ENCODE assay signal across 1 cellular context in the genomic region with DNA sequence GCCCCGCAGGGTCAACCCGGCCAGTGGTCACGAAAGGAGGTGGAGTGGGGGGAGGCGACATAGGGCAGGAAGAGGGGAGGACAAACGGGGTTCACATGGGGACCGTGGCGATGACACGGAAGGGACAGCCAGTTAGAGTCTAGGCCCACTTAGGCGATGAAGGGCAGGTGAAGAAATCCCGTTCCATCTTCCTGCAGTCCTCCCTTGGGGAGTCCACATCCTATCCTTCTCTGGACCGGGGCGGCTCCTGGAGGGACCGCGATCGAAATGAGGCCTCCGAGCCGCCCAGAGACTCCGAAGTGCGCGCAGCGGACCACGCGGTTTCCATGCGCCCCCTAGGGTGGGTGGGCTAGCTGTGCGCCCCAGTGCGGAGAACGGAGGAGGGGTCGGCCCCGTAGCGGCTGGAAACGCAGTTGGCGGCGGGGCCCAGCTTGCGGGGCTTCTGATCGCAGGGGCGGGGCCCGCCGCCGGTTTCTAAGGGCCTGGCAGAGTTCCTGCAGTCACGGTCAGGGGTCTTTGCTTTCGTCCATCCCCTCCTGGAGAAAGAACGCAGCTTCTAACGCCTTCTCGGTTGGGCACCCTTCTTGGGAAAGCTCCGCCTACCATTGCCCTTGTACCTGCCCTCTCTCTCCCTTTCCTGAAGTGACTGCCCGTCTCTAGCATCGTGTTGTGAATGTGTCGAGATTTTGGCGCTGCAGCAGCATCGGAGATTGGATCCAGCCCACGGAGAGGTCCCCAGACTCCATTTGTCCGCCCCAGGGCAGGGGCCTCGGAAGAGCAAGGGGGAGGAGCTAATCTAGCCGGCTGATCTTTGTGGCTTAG.
TF ChIP-seq lines count a peak whose summit lies in the region.

No MANE protein-coding gene starts in this region.

TF ChIP-seq in IMR-90, 13 proteins besides CTCF, POLR2A, EP300 and RAD21 (continued from another document):
- TF ChIP-seq, protein P1, sequence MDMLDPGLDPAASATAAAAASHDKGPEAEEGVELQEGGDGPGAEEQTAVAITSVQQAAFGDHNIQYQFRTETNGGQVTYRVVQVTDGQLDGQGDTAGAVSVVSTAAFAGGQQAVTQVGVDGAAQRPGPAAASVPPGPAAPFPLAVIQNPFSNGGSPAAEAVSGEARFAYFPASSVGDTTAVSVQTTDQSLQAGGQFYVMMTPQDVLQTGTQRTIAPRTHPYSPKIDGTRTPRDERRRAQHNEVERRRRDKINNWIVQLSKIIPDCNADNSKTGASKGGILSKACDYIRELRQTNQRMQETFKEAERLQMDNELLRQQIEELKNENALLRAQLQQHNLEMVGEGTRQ (IDR thresholded peaks at IDR 0.05; ENCODE audit: low read depth, low read length), result no peak
- no peak for TF ChIP-seq MAFK (IDR thresholded peaks at IDR 0.05; ENCODE audit: low read depth, low read length)
- TF ChIP-seq MXI1 (IDR thresholded peaks at IDR 0.05; ENCODE audit: borderline replicate concordance, low read depth, low read length), result no peak; the same call in 1 of the 2 replicates
- TF ChIP-seq, protein P2, sequence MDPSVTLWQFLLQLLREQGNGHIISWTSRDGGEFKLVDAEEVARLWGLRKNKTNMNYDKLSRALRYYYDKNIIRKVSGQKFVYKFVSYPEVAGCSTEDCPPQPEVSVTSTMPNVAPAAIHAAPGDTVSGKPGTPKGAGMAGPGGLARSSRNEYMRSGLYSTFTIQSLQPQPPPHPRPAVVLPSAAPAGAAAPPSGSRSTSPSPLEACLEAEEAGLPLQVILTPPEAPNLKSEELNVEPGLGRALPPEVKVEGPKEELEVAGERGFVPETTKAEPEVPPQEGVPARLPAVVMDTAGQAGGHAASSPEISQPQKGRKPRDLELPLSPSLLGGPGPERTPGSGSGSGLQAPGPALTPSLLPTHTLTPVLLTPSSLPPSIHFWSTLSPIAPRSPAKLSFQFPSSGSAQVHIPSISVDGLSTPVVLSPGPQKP (IDR thresholded peaks at IDR 0.05; ENCODE audit: borderline replicate concordance, low read depth, low read length), result no peak
- no peak for TF ChIP-seq FOS (IDR thresholded peaks at IDR 0.05; ENCODE audit: low read depth, low read length)
- TF ChIP-seq CHD1 (IDR thresholded peaks at IDR 0.05; ENCODE audit: low read depth, low read length), result no peak
- no peak for TF ChIP-seq MAZ (IDR thresholded peaks at IDR 0.05; ENCODE audit: borderline replicate concordance, low read depth, low read length)
